Comparison of ENCODE assay signal across 24 cellular contexts in the genomic region with DNA sequence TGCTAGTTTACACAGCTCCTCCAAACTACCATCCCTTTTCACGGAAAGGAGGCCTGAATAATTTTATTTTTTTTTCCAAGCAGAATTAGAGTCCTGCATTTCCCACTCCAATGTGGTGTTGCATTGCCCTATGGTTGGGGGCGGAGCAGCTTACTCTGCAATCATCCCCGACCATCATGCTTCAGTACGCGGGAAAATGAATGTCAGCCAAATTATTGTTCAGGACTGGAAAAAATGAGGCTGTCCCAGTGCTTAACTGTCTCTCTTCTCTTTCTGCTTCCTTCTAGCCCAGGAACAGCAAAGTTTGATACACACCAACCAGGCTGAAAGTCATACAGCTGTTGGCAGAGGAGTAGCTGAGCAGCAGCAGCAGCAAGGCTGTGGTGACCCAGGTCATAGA. TPM values are rescaled to one million over a fixed set of nuclear protein-coding genes. Genes with fewer than 3 reads are reported as not detected.
"Had no signal": no experiment of that assay in that cellular context is flagged by ENCODE, and none has a peak within 500 bp of the region (broad histone marks: within the 10 kb centered on the region; RNA-seq: fewer than 3 reads in every experiment).

No MANE protein-coding gene starts in this region.

- H3K4me1 Mint-ChIP-seq: T-cell had no signal

- DNase-seq: KBM-7, MV-4-11, NCI-H1092, NCI-H1105 treated with DMSO at 0.1 percent for 48 hours, NCI-H1417 treated with DMSO at 0.1 percent for 48 hours, NCI-H146, NCI-H1694 treated with DMSO at 0.1 percent for 48 hours, NCI-H1930, NCI-H2107, NCI-H345, NCI-H446 treated with DMSO at 0.1 percent for 48 hours, NCI-H510A treated with DMSO at 0.1 percent for 48 hours, NCI-H526 treated with DMSO at 0.1 percent for 48 hours, PC-3, SHP77, SK-N-SH, SW 1271, T-cell had no signal

- H3K27ac Mint-ChIP-seq: T-cell; T-helper 1 cell treated with Interleukin-12 subunit alpha and Interleukin-12 subunit beta and Interleukin-4 antibody, amounts not matched to agents 30 μg/mL and 1 μg/mL, for 36 hours had no signal

- H3K9ac ChIP-seq: SK-N-SH had no signal

- H3K9me3 Mint-ChIP-seq: T-helper 1 cell treated with Interleukin-12 subunit alpha and Interleukin-12 subunit beta and Interleukin-4 antibody, amounts not matched to agents 30 μg/mL and 1 μg/mL, for 36 hours had no signal

- H3K4me3 Mint-ChIP-seq: T-cell; T-helper 1 cell treated with Interleukin-12 subunit alpha and Interleukin-12 subunit beta and Interleukin-4 antibody, amounts not matched to agents 30 μg/mL and 1 μg/mL, for 36 hours had no signal

- H3K9me3 ChIP-seq: SK-N-SH had no signal

- H3K36me3 Mint-ChIP-seq: T-cell had no signal

- ATAC-seq: Panc1, PC-3, T-cell had no signal

- H3K4me2 ChIP-seq: SK-N-SH had no signal

- H3K27ac ChIP-seq: HL-60, RWPE1 had no signal

RNA-seq across cellular contexts. Expression of a gene that starts 28.2 kb away (rescaled TPM):
- total RNA-seq: LHCN-M2, MCF 10A had no signal
- polyA plus RNA-seq: SK-N-SH had no signal
